Comparison of ENCODE assay signal across 8 cellular contexts in genomic region chr12:50764861-50765324, GRCh38. TPM values are rescaled to one million over a fixed set of nuclear protein-coding genes. Genes with fewer than 3 reads are reported as not detected.
DNase-seq lines count a peak whose midpoint lies in the region; ATAC-seq and TF ChIP-seq lines count a peak whose summit lies in the region.

No MANE protein-coding gene starts in this region.

- H3K4me3 ChIP-seq in cardiac muscle cell, result peak overlapping the region; percentile 62
- H3K4me3 ChIP-seq in OCI-LY1 (ENCODE audit: low read depth, low read length, poor library complexity, severe bottlenecking), result peak overlapping the region; percentile 87
- H3K4me3 ChIP-seq in astrocyte of the cerebellum (ENCODE audit: low read depth, low read length), result peak overlapping the region; percentile 93
- peak overlapping the region; percentile 96 for H3K4me3 ChIP-seq in iPS-15b (ENCODE audit: low read depth, low read length)
- peak overlapping the region; percentile 90 to 97 (median 96) for H3K4me3 ChIP-seq in skeletal muscle tissue (ENCODE audit: low read length in 3 of 3)

- H3K9ac ChIP-seq in OCI-LY1 (ENCODE audit: low read length), result peak overlapping the region; percentile 94
- peak overlapping the region; percentile 81 for H3K9ac ChIP-seq in iPS-15b (ENCODE audit: low read depth, low read length)
- H3K9ac ChIP-seq in skeletal muscle tissue (ENCODE audit: low read depth in 1 of 3, low read length in 3 of 3), result peak overlapping the region; percentile 86 to 91 (median 91)

- H3K4me2 ChIP-seq in OCI-LY1 (ENCODE audit: low read length), result peak overlapping the region; percentile 88

- peaks cover 36% of the 10 kb centered on the region for H3K79me2 ChIP-seq in OCI-LY1 (ENCODE audit: insufficient read depth, low read length)

- H3K27me3 ChIP-seq in cardiac muscle cell (no peaks in the 10 kb centered on the region), OCI-LY1 (ENCODE audit: insufficient read depth, low read length) (no peaks in the 10 kb centered on the region), iPS-15b (ENCODE audit: control insufficient read depth, insufficient read depth, low read length) (no peaks in the 10 kb centered on the region), skeletal muscle tissue (ENCODE audit: control insufficient read depth in 3 of 3, insufficient read depth in 3 of 3, low read length in 3 of 3) (no peaks in the 10 kb centered on the region)

- in situ Hi-C loops in astrocyte of the cerebellum (cut with HindIII; ENCODE audit: low sequenced_read_pairs), result loop anchor here (5.0 kb wide), 1 partner anchor 97 kb away; no protein-coding TSS in a partner anchor

- ATAC-seq in left cardiac atrium (no peak), HG03060 (IDR thresholded peaks at IDR 0.05; ENCODE audit: low read depth, unreplicated experiment) (peak; percentile 17)

- H2AFZ ChIP-seq in OCI-LY1 (ENCODE audit: low read length), result no peak overlapping the region

- H3K27ac ChIP-seq in cardiac muscle cell (peak overlapping the region; percentile 98), OCI-LY1 (ENCODE audit: low read depth, low read length, poor library complexity, severe bottlenecking) (peak overlapping the region; percentile 77), skeletal muscle tissue (ENCODE audit: low read depth, low read length) (peak overlapping the region; percentile 99)

- DNase-seq in cardiac muscle cell (ENCODE audit: low read depth in 1 of 2, low spot score in 1 of 2) (peak; percentile 48 to 59), left cardiac atrium (no peak), astrocyte of the cerebellum (ENCODE audit: low read depth) (no peak), T1000 (lab: John Stamatoyannopoulos, UW) (no peak)

- H3K4me1 ChIP-seq in cardiac muscle cell (ENCODE audit: low read depth) (peaks cover 17% of the 10 kb centered on the region), OCI-LY1 (ENCODE audit: insufficient read depth, low read length, severe bottlenecking) (peaks cover 31% of the 10 kb centered on the region), iPS-15b (ENCODE audit: control insufficient read depth, insufficient read depth, low read length) (peaks cover 9% of the 10 kb centered on the region), skeletal muscle tissue (ENCODE audit: control insufficient read depth in 3 of 3, insufficient read depth in 3 of 3, low read length in 3 of 3) (peaks cover 11 to 27% (median 19%) of the 10 kb centered on the region in 3 donors)

- H3K36me3 ChIP-seq in cardiac muscle cell (no peaks in the 10 kb centered on the region), OCI-LY1 (ENCODE audit: insufficient read depth, low read length) (peaks cover 6% of the 10 kb centered on the region), iPS-15b (ENCODE audit: control insufficient read depth, insufficient read depth, low read length) (no peaks in the 10 kb centered on the region), skeletal muscle tissue (ENCODE audit: control insufficient read depth in 3 of 3, insufficient read depth in 3 of 3, low read length in 3 of 3) (no peaks in the 10 kb centered on the region)

- TF ChIP-seq CTCF in cardiac muscle cell (IDR thresholded peaks at IDR 0.05; ENCODE audit: low read depth, low read length), result no peak
- no peak for TF ChIP-seq CTCF in OCI-LY1 (IDR thresholded peaks at IDR 0.05; ENCODE audit: low read length)
- TF ChIP-seq CTCF in astrocyte of the cerebellum (IDR thresholded peaks at IDR 0.05; ENCODE audit: low read depth, low read length, missing control alignments), result no peak

- H3K9me3 ChIP-seq in cardiac muscle cell (ENCODE audit: low read depth) (no peaks in the 10 kb centered on the region), OCI-LY1 (ENCODE audit: low read length) (peaks cover 4% of the 10 kb centered on the region), iPS-15b (ENCODE audit: control insufficient read depth, insufficient read depth, low read length) (no peaks in the 10 kb centered on the region), skeletal muscle tissue (ENCODE audit: control insufficient read depth in 3 of 3, low read length in 3 of 3) (no peaks in the 10 kb centered on the region)

- H3F3A ChIP-seq in OCI-LY1 (ENCODE audit: insufficient read depth, low read length), result no peaks in the 10 kb centered on the region

- intact Hi-C loops in left cardiac atrium (cut with DNase I), result no loop called here

- no peaks in the 10 kb centered on the region for H4K20me1 ChIP-seq in OCI-LY1 (ENCODE audit: insufficient read depth, low read length)

- H3K9me2 ChIP-seq in OCI-LY1 (ENCODE audit: low read depth, low read length), result no peaks in the 10 kb centered on the region

RNA-seq across cellular contexts. Expression of gene ATF1, which starts 1.0 kb away (rescaled TPM):
- total RNA-seq in cardiac muscle cell, result 14.4 and 21.2 TPM in 2 replicates
- polyA plus RNA-seq in cardiac muscle cell, result 26.4 and 34.4 TPM in 2 replicates
- total RNA-seq in left cardiac atrium, result 10 to 100 TPM; 23.2 to 26.0 TPM
- total RNA-seq in skeletal muscle tissue, result 20.9 TPM

Comparison
In these comparisons a context has a peak if more than half of its experiments do, and no peak if none do; other contexts are left out.
1. DNase-seq: peak in cardiac muscle cell (2 of 2); none in left cardiac atrium (single experiment), astrocyte of the cerebellum (single experiment) and T1000 (single experiment).
2. Peak in every context shown above with its lines, with median percentiles within 50 percentile points of each other: H3K27ac ChIP-seq, H3K4me3 ChIP-seq and H3K9ac ChIP-seq.